ENCODE assay signal across 26 cellular contexts in genomic region chr1:225581193-225581592, GRCh38.
DNase-seq lines count a peak whose midpoint lies in the region; ATAC-seq and TF ChIP-seq lines count a peak whose summit lies in the region.
"Had no signal": no experiment of that assay in that cellular context is flagged by ENCODE, and none has a peak within 500 bp of the region (broad histone marks: within the 10 kb centered on the region; RNA-seq: fewer than 3 reads in every experiment).

No MANE protein-coding gene starts in this region.

- peaks cover 10% of the 10 kb centered on the region; the same call in 2 of the 3 replicates for H3K36me3 Mint-ChIP-seq in GM23338 (ENCODE audit: low read depth)
- H3K36me3 Mint-ChIP-seq in endodermal cell (ENCODE audit: low read depth) = peaks cover 20% of the 10 kb centered on the region
- H3K36me3 Mint-ChIP-seq: T-cell had no signal

- H3K9me3 ChIP-seq in endodermal cell (ENCODE audit: control insufficient read depth, low read length) = no peaks in the 10 kb centered on the region
- H3K9me3 ChIP-seq in right atrium auricular region = no peaks in the 10 kb centered on the region
- no peaks in the 10 kb centered on the region for H3K9me3 ChIP-seq in sigmoid colon
- H3K9me3 ChIP-seq: A549, BE2C, ovary had no signal

- H4K20me1 ChIP-seq in GM23338 (replicated peaks; ENCODE audit: insufficient read depth) = peaks cover 77% of the 10 kb centered on the region

- no peaks in the 10 kb centered on the region for H3K9me2 ChIP-seq in GM23338 (ENCODE audit: insufficient read depth)

- no peak overlapping the region for H3K9ac ChIP-seq in endodermal cell (ENCODE audit: extremely low read depth, low read length, poor library complexity, severe bottlenecking)

- no peak for TF ChIP-seq EP300 in sigmoid colon (IDR thresholded peaks at IDR 0.05)

- peaks cover 100% of the 10 kb centered on the region for H3K79me2 ChIP-seq in GM23338 (replicated peaks; ENCODE audit: insufficient read depth)

- H3K4me1 Mint-ChIP-seq in GM23338 (peaks cover 55% of the 10 kb centered on the region), endodermal cell (peaks cover 50% of the 10 kb centered on the region)

- H3K36me3 ChIP-seq in GM23338 (ENCODE audit: insufficient read depth) = no peaks in the 10 kb centered on the region
- peaks cover 26% of the 10 kb centered on the region for H3K36me3 ChIP-seq in endodermal cell (ENCODE audit: control insufficient read depth, insufficient read depth, low read length)
- H3K36me3 ChIP-seq in right atrium auricular region = no peaks in the 10 kb centered on the region
- no peaks in the 10 kb centered on the region for H3K36me3 ChIP-seq in sigmoid colon
- H3K36me3 ChIP-seq: BE2C, ovary had no signal

- H3K9me3 Mint-ChIP-seq in GM23338 (no peaks in the 10 kb centered on the region), endodermal cell (no peaks in the 10 kb centered on the region)
- H3K9me3 Mint-ChIP-seq: dendritic cell treated with granulocyte-macrophage colony-stimulating factor and Interleukin-4, amounts not matched to agents 40 ng/mL and 50 ng/mL, for 4 days; naive B cell; T-cell had no signal

- intact Hi-C loops in sigmoid colon (cut with DNase I) = no loop called here

- H3K4me2 ChIP-seq in GM23338 = peak overlapping the region; percentile 44; the same call in 1 of the 2 replicates
- H3K4me2 ChIP-seq: A549, PC-9 had no signal

- WGBS in endodermal cell (ENCODE audit: insufficient coverage in 1 of 2, insufficient read length in 1 of 2), 2 experiments = 85 to 89% methylated on average over 3 of the region's 3 CpGs
- 49 to 58% methylated on average over 3 of the region's 3 CpGs for WGBS in sigmoid colon, 2 donors

- H3K27me3 Mint-ChIP-seq in GM23338 (ENCODE audit: insufficient read depth, low read depth, poor library complexity) = peaks cover 11% of the 10 kb centered on the region
- no peaks in the 10 kb centered on the region for H3K27me3 Mint-ChIP-seq in endodermal cell (ENCODE audit: insufficient read depth)
- H3K27me3 Mint-ChIP-seq: dendritic cell treated with granulocyte-macrophage colony-stimulating factor and Interleukin-4, amounts not matched to agents 40 ng/mL and 50 ng/mL, for 4 days; naive B cell; type B pancreatic cell had no signal

- no peak for TF ChIP-seq CTCF in GM23338 (conservative IDR thresholded peaks at IDR 0.05; ENCODE audit: low read depth in 2 of 2)
- no peak for TF ChIP-seq CTCF in endodermal cell (conservative IDR thresholded peaks at IDR 0.05)
- no peak for TF ChIP-seq CTCF in right atrium auricular region (IDR thresholded peaks at IDR 0.05)
- TF ChIP-seq CTCF in sigmoid colon (IDR thresholded peaks at IDR 0.05) = no peak

- no peak overlapping the region for H3K4me3 ChIP-seq in GM23338
- H3K4me3 ChIP-seq in endodermal cell (ENCODE audit: low read length) = no peak overlapping the region
- no peak overlapping the region for H3K4me3 ChIP-seq in right atrium auricular region
- H3K4me3 ChIP-seq in sigmoid colon = no peak overlapping the region
- H3K4me3 ChIP-seq: A549, ovary, PC-9 had no signal

- H3K27me3 ChIP-seq in GM23338 (ENCODE audit: insufficient read depth) (no peaks in the 10 kb centered on the region), endodermal cell (ENCODE audit: control insufficient read depth, insufficient read depth, low read length, poor library complexity, severe bottlenecking) (no peaks in the 10 kb centered on the region), right atrium auricular region (no peaks in the 10 kb centered on the region), sigmoid colon (no peaks in the 10 kb centered on the region)
- H3K27me3 ChIP-seq: BE2C, ovary had no signal

- H3K4me1 ChIP-seq in GM23338 (ENCODE audit: insufficient read depth) (peaks cover 56% of the 10 kb centered on the region), endodermal cell (ENCODE audit: control insufficient read depth, insufficient read depth, low read length) (peaks cover 3% of the 10 kb centered on the region), right atrium auricular region (peaks cover 0 to 50% of the 10 kb centered on the region in 2 donors), sigmoid colon (peaks cover 0 to 66% (median 51%) of the 10 kb centered on the region in 4 donors)

- H3K27ac Mint-ChIP-seq in GM23338 = peak overlapping the region; percentile 51; the same call in 1 of the 2 replicates
- peak overlapping the region; percentile 58 for H3K27ac Mint-ChIP-seq in endodermal cell
- H3K27ac Mint-ChIP-seq: dendritic cell treated with granulocyte-macrophage colony-stimulating factor and Interleukin-4, amounts not matched to agents 40 ng/mL and 50 ng/mL, for 4 days; T-cell; type B pancreatic cell had no signal

- no peak overlapping the region for H3K27ac ChIP-seq in GM23338 (ENCODE audit: low read depth)
- no peak overlapping the region for H3K27ac ChIP-seq in endodermal cell (ENCODE audit: low read depth, low read length)
- H3K27ac ChIP-seq in right atrium auricular region = peak overlapping the region; percentile 55 to 70
- peak overlapping the region in 3 of 4 donors; percentile 32 to 70 (median 66) for H3K27ac ChIP-seq in sigmoid colon
- H3K27ac ChIP-seq: A549, ovary, PC-9 had no signal

- no peak for TF ChIP-seq POLR2A in sigmoid colon (IDR thresholded peaks at IDR 0.05)

- DNase-seq in GM23338 (ENCODE audit: low spot score) = no peak
- DNase-seq in endodermal cell = no peak
- DNase-seq in right atrium auricular region (ENCODE audit: low spot score) = no peak
- no peak for DNase-seq in sigmoid colon
- DNase-seq in NCI-H2171 treated with DMSO at 0.1 percent for 48 hours (lab: John Stamatoyannopoulos, UW) = no peak
- no peak for DNase-seq in GM19240 (ENCODE audit: insufficient read length, low spot score)
- DNase-seq in foreskin melanocyte = no peak
- DNase-seq: activated naive CD4-positive, alpha-beta T cell; activated T-cell treated with anti-CD3 and anti-CD28 coated beads, Interleukin-2, amount 50 U/mL, for 1 hour; BE2C; DMS53; Kasumi-1; mesendoderm; MV-4-11; naive B cell; NCI-H1694; NK-92 treated with Interleukin-12 subunit alpha and Interleukin-12 subunit beta, amount 100 ng/mL, for 24 hours; ovary; PC-9; SHP77 treated with DMSO at 0.1 percent for 48 hours; stimulated activated CD4-positive, alpha-beta T cell treated with anti-CD3 and anti-CD28 coated beads, Interleukin-15, amount 100 ng/mL, for 24 hours; T-cell had no signal

- ATAC-seq in GM23338 (no peak), HG02798 (IDR thresholded peaks at IDR 0.05; ENCODE audit: poor library complexity, unreplicated experiment) (no peak)
- ATAC-seq: A549, T-cell had no signal

- no peak overlapping the region for H2AFZ ChIP-seq in GM23338
- H2AFZ ChIP-seq: PC-9 had no signal

- H3K4me3 Mint-ChIP-seq in GM23338 = no peak overlapping the region
- H3K4me3 Mint-ChIP-seq in endodermal cell = no peak overlapping the region
- H3K4me3 Mint-ChIP-seq: dendritic cell treated with granulocyte-macrophage colony-stimulating factor and Interleukin-4, amounts not matched to agents 40 ng/mL and 50 ng/mL, for 4 days; naive B cell; T-cell; type B pancreatic cell had no signal

- no peaks in the 10 kb centered on the region for H3F3A ChIP-seq in GM23338 (replicated peaks; ENCODE audit: low read depth)

Comparison
In these comparisons a context has a peak if more than half of its experiments do, and no peak if none do; other contexts are left out.
1. H3K27ac ChIP-seq: peak in right atrium auricular region (2 of 2) and sigmoid colon (3 of 4); none in GM23338 (single experiment) and endodermal cell (single experiment).